8 cellular contexts compared by ENCODE assay signal in genomic region chr1:204417231-204417997, GRCh38. TPM values are rescaled to one million over a fixed set of nuclear protein-coding genes. Genes with fewer than 3 reads are reported as not detected.
DNase-seq lines count a peak whose midpoint lies in the region; ATAC-seq and TF ChIP-seq lines count a peak whose summit lies in the region.

No MANE protein-coding gene starts in this region.

- no peak for DNase-seq in GM23338 (ENCODE audit: low spot score)
- DNase-seq in Panc1 (ENCODE audit: low read depth, low spot score) = peak; percentile 78
- peak; percentile 92 for DNase-seq in astrocyte of the hippocampus (ENCODE audit: low read depth, low spot score)
- peak; percentile 34 to 39 (median 34) for DNase-seq in immature natural killer cell
- peak; percentile 61 for DNase-seq in smooth muscle cell (lab: John Stamatoyannopoulos, UW; ENCODE audit: unreplicated experiment)
- DNase-seq in DMS153 treated with DMSO at 0.1 percent for 48 hours (lab: John Stamatoyannopoulos, UW; ENCODE audit: unreplicated experiment) = no peak
- no peak for DNase-seq in COR-L47 (lab: John Stamatoyannopoulos, UW)

- no peak overlapping the region for H2AFZ ChIP-seq in GM23338
- H2AFZ ChIP-seq in smooth muscle cell (ENCODE audit: low read depth) = no peak overlapping the region

- POLR2A ChIA-PET in Panc1 (lab: Charles Lee) = interaction anchor here (1.0 kb wide), 1 partner anchor 13 kb away, joined by 3 read pairs; no protein-coding TSS in a partner anchor

- H3K36me3 Mint-ChIP-seq in GM23338 (ENCODE audit: low read depth) = no peaks in the 10 kb centered on the region
- H3K36me3 Mint-ChIP-seq in immature natural killer cell = no peaks in the 10 kb centered on the region

- peak overlapping the region; percentile 55 for H3K27ac Mint-ChIP-seq in GM23338
- H3K27ac Mint-ChIP-seq in immature natural killer cell = peak overlapping the region; percentile 72 to 91 (median 84)

- no peaks in the 10 kb centered on the region for H3K27me3 ChIP-seq in GM23338 (ENCODE audit: insufficient read depth)
- no peaks in the 10 kb centered on the region for H3K27me3 ChIP-seq in Panc1 (ENCODE audit: control insufficient read depth, insufficient read depth, low read length)
- no peaks in the 10 kb centered on the region for H3K27me3 ChIP-seq in smooth muscle cell (ENCODE audit: low read depth)

- CTCF ChIA-PET in Panc1 (lab: Charles Lee) = interaction anchor here (1.1 to 1.5 kb wide), 2 partner anchors 14 to 86 kb away, joined by 4 to 6 read pairs; no protein-coding TSS in a partner anchor

- H3F3A ChIP-seq in GM23338 (replicated peaks; ENCODE audit: low read depth) (peaks cover 9% of the 10 kb centered on the region; the same call in 1 of the 2 replicates), smooth muscle cell (ENCODE audit: low read depth) (peaks cover 12% of the 10 kb centered on the region)

- H3K27ac ChIP-seq in GM23338 (ENCODE audit: low read depth) = no peak overlapping the region
- peak overlapping the region; percentile 96 for H3K27ac ChIP-seq in Panc1 (ENCODE audit: low read length)
- peak overlapping the region; percentile 99 for H3K27ac ChIP-seq in smooth muscle cell (ENCODE audit: low read depth)

- no peaks in the 10 kb centered on the region for H3K9me2 ChIP-seq in GM23338 (ENCODE audit: insufficient read depth)

- H3K4me3 Mint-ChIP-seq in GM23338 (no peak overlapping the region), immature natural killer cell (peak overlapping the region; percentile 26 to 75 (median 70))

- TF ChIP-seq CTCF in GM23338 (conservative IDR thresholded peaks at IDR 0.05; ENCODE audit: low read depth in 2 of 2) = no peak
- TF ChIP-seq CTCF in Panc1 (IDR thresholded peaks at IDR 0.05) = no peak
- no peak for TF ChIP-seq CTCF in smooth muscle cell (IDR thresholded peaks at IDR 0.05; ENCODE audit: borderline replicate concordance, insufficient read depth, poor library complexity, severe bottlenecking)

- in situ Hi-C loops in Panc1 (cut with HindIII; ENCODE audit: low pct_unique_long_range_greater_than_20kb, low sequenced_read_pairs) = no loop called here

- ATAC-seq in GM23338 (no peak; the same call in 2 of the 3 replicates), Panc1 (peak; percentile 92), GM18867 (IDR thresholded peaks at IDR 0.05; ENCODE audit: unreplicated experiment) (no peak)

- H3K36me3 ChIP-seq in GM23338 (ENCODE audit: insufficient read depth) = no peaks in the 10 kb centered on the region
- H3K36me3 ChIP-seq in Panc1 (ENCODE audit: control insufficient read depth, insufficient read depth, low read length) = no peaks in the 10 kb centered on the region
- H3K36me3 ChIP-seq in smooth muscle cell (ENCODE audit: low read depth) = no peaks in the 10 kb centered on the region

- H3K4me1 Mint-ChIP-seq in GM23338 (peaks cover 22% of the 10 kb centered on the region), immature natural killer cell (peaks cover 37 to 40% of the 10 kb centered on the region in 2 donors)

- H3K4me2 ChIP-seq in GM23338 (no peak overlapping the region; the same call in 1 of the 2 replicates), smooth muscle cell (peak overlapping the region; percentile 82)

- peak overlapping the region; percentile 92 for H3K9ac ChIP-seq in smooth muscle cell (ENCODE audit: low read depth)

- intact Hi-C loops in Panc1 (cut with micrococcal nuclease; ENCODE audit: unreplicated experiment) = no loop called here

- no peaks in the 10 kb centered on the region for H3K79me2 ChIP-seq in GM23338 (replicated peaks; ENCODE audit: insufficient read depth)
- H3K79me2 ChIP-seq in smooth muscle cell (ENCODE audit: low read depth) = no peaks in the 10 kb centered on the region

- H3K4me3 ChIP-seq in GM23338 = no peak overlapping the region
- H3K4me3 ChIP-seq in Panc1 (ENCODE audit: low read depth in 2 of 2, low read length in 2 of 2) = peak overlapping the region; percentile 24 to 48
- peak overlapping the region; percentile 36 for H3K4me3 ChIP-seq in smooth muscle cell

- H3K9me3 ChIP-seq in Panc1 (ENCODE audit: control insufficient read depth, insufficient read depth, low read depth, low read length) (no peaks in the 10 kb centered on the region), smooth muscle cell (replicated peaks; ENCODE audit: low read depth) (no peaks in the 10 kb centered on the region)

- peaks cover 4% of the 10 kb centered on the region for H3K27me3 Mint-ChIP-seq in GM23338 (ENCODE audit: insufficient read depth, low read depth, poor library complexity)
- H3K27me3 Mint-ChIP-seq in immature natural killer cell (ENCODE audit: low read depth in 3 of 3) = peaks cover 0 to 2% (median 0%) of the 10 kb centered on the region in 3 donors

- BruUV-seq in Panc1 (replicated peaks; lab: Mats Ljungman, UMichigan) = no TSS peak

- 4% methylated on average over 9 of the region's 9 CpGs for WGBS in smooth muscle cell (ENCODE audit: low lambda C conversion rate)

- no peaks in the 10 kb centered on the region for H4K20me1 ChIP-seq in GM23338 (replicated peaks; ENCODE audit: insufficient read depth)
- no peaks in the 10 kb centered on the region for H4K20me1 ChIP-seq in smooth muscle cell (ENCODE audit: low read depth)

- peaks cover 12% of the 10 kb centered on the region; the same call in 1 of the 2 replicates for H3K4me1 ChIP-seq in GM23338 (ENCODE audit: insufficient read depth)
- H3K4me1 ChIP-seq in Panc1 (ENCODE audit: control insufficient read depth, insufficient read depth, low read length) = peaks cover 56% of the 10 kb centered on the region
- H3K4me1 ChIP-seq in smooth muscle cell (ENCODE audit: low read depth) = no peaks in the 10 kb centered on the region

- H3K9me3 Mint-ChIP-seq in GM23338 (no peaks in the 10 kb centered on the region), immature natural killer cell (no peaks in the 10 kb centered on the region)

TF ChIP-seq in GM23338, 12 proteins besides CTCF, POLR2A, EP300 and RAD21 (continues in another document):
- TF ChIP-seq POLR2AphosphoS5 (IDR thresholded peaks at IDR 0.05; ENCODE audit: low read depth) (no peak), ZNF114 (CRISPR knock-in tag; IDR thresholded peaks at IDR 0.05) (no peak), STAT1 (IDR thresholded peaks at IDR 0.05; ENCODE audit: unreplicated experiment) (no peak), JUNB (IDR thresholded peaks at IDR 0.05; ENCODE audit: unreplicated experiment) (no peak), REST (IDR thresholded peaks at IDR 0.05; ENCODE audit: unreplicated experiment) (no peak)

RNA-seq across cellular contexts. Expression of gene PPP1R15B, which starts 5.8 kb away (rescaled TPM):
- total RNA-seq in GM23338 (2014; rRNA removed; shearing (Covaris generic)) = 58.4 and 64.3 TPM in 2 replicates
- polyA plus RNA-seq in GM23338 (2016; fragmentation: Nextera tagmentation; extraction: Ambion mirVana) (16.3 and 17.3 TPM in 2 replicates), immature natural killer cell (10 to 100 TPM; 13.5 to 23.0 (median 17.3) TPM), smooth muscle cell (24.1 and 25.0 TPM in 2 replicates)
- total RNA-seq in Panc1 (2021; ENCODE audit: unreplicated experiment) (51.1 TPM), smooth muscle cell (68.1 and 74.8 TPM in 2 replicates)
- 14.8 TPM for polyA plus RNA-seq in Panc1 (2012; ENCODE audit: insufficient read length)

RNA-seq across cellular contexts. Expression of gene PLEKHA6, which starts 57.7 kb away (rescaled TPM):
- total RNA-seq in GM23338 (2014; rRNA removed; shearing (Covaris generic)) = 4.3 and 6.2 TPM in 2 replicates
- polyA plus RNA-seq in GM23338 (2016; fragmentation: Nextera tagmentation; extraction: Ambion mirVana) (2.5 and 2.8 TPM in 2 replicates), immature natural killer cell (not detected), smooth muscle cell (0.85 and 2.5 TPM in 2 replicates)
- total RNA-seq in Panc1 (2021; ENCODE audit: unreplicated experiment) (5.5 TPM), smooth muscle cell (0.45 and 0.67 TPM in 2 replicates)
- 0.53 TPM for polyA plus RNA-seq in Panc1 (2012; ENCODE audit: insufficient read length)

Comparison
In these comparisons a context has a peak if more than half of its experiments do, and no peak if none do; other contexts are left out.
1. DNase-seq: peak in Panc1 (single experiment), astrocyte of the hippocampus (single experiment), immature natural killer cell (3 of 3) and smooth muscle cell (single experiment); none in GM23338 (single experiment), DMS153 treated with DMSO at 0.1 percent for 48 hours (single experiment) and COR-L47 (single experiment).